1 cellular context compared by ENCODE assay signal in genomic region chr13:111385182-111385857, GRCh38.
TF ChIP-seq lines count a peak whose summit lies in the region.

No MANE protein-coding gene starts in this region.

TF ChIP-seq in neural cell, 6 proteins besides CTCF, POLR2A, EP300 and RAD21 (continued from another document):
- peak; percentile 72 for TF ChIP-seq REST (IDR thresholded peaks at IDR 0.05; ENCODE audit: borderline replicate concordance)
- TF ChIP-seq TAF1 (IDR thresholded peaks at IDR 0.05; ENCODE audit: low read depth) = peak; percentile 37
TF ChIP-seq in neural cell: peak in this region for 3.
